In genomic region chrX:114162068-114162735, GRCh38 we compare ENCODE assay signal across 1 cellular context.
TF ChIP-seq lines count a peak whose summit lies in the region.

No MANE protein-coding gene starts in this region.

TF ChIP-seq in WTC11, 78 proteins besides CTCF, POLR2A, EP300 and RAD21 (continued from another document):
- TF ChIP-seq ZNF512 (CRISPR knock-in tag; IDR thresholded peaks at IDR 0.05; ENCODE audit: borderline replicate concordance), result no peak
- no peak for TF ChIP-seq CBFB (CRISPR knock-in tag; IDR thresholded peaks at IDR 0.05; ENCODE audit: low read depth)
- no peak for TF ChIP-seq SMAD4 (CRISPR knock-in tag; IDR thresholded peaks at IDR 0.05)
- TF ChIP-seq ATF6 (CRISPR knock-in tag; IDR thresholded peaks at IDR 0.05), result no peak
- no peak for TF ChIP-seq SP1 (CRISPR knock-in tag; conservative IDR thresholded peaks at IDR 0.05)
- no peak for TF ChIP-seq ZNF281 (CRISPR knock-in tag; IDR thresholded peaks at IDR 0.05)
- no peak for TF ChIP-seq NFE2L1 (CRISPR knock-in tag; IDR thresholded peaks at IDR 0.05)
- no peak for TF ChIP-seq SOX15 (CRISPR knock-in tag; IDR thresholded peaks at IDR 0.05)
TF ChIP-seq in WTC11: peak in this region for 0.
